ENCODE assay signal across 8 cellular contexts in the genomic region with DNA sequence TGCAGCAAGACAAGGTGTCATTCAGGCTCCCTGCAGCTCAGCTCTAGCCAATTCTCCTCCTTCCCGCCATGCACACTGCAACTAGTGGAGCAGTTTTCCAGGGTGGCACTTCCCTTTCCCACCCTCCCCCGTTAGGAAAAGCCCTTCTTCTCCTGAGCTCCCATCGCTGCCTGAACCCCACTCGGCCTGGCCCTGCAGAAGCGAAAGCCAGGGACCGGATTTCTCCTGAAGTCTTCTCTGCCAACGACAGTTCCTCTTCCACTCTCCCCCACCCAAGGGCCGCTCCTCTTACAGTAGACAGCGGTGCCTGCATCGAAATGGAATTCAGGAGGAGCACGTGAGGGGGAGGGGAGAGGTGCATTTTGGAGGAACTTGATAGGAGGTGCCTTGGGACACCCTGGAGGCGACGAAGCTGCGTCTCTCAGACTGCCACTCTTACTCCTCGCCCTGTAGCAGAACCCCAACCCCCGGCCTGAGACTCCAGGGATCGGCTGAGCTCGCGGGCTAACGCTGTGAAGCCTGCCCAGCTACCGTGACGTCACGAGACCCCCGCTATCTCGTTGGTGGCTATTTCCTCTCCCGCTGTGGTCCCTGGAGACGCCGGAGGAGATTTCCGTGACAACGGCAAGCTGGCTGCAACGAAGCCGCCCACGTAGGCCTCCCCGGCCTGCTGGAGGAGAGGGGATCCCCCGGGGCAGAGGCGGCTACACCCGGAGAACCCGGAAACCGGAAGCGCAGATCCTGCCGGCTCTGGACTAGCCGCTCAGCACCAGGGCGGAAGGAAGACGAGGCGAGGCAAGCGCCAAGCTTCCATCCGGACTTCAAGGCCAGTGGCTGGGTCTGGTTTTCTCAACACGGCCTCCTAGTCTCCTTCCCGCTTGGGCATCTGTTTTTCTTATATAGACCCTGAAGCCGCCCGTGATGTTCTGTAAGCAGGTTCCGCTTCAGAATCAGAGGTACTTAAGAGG.
DNase-seq lines count a peak whose midpoint lies in the region; ATAC-seq and TF ChIP-seq lines count a peak whose summit lies in the region.

No MANE protein-coding gene starts in this region.

- TF ChIP-seq CTCF in choroid plexus epithelial cell (conservative IDR thresholded peaks at IDR 0.05; ENCODE audit: low read depth, low read length): no peak

- H3K27ac Mint-ChIP-seq in activated CD4-positive, alpha-beta T cell treated with anti-CD3 and anti-CD28 coated beads for 36 hours: peak overlapping the region; percentile 93

- no peaks in the 10 kb centered on the region for H3K36me3 Mint-ChIP-seq in activated CD4-positive, alpha-beta T cell treated with anti-CD3 and anti-CD28 coated beads for 36 hours (ENCODE audit: low read depth)

- POLR2A ChIA-PET in activated CD4-positive, alpha-beta T cell treated with anti-CD3 and anti-CD28 coated beads for 36 hours (lab: Charles Lee): interaction anchor here (0.7 to 1.1 kb wide), 3 partner anchors 9 to 110 kb away, joined by 3 to 4 read pairs (median 3); partner anchors contain the start of gene RALA

- peak overlapping the region; percentile 68 for H3K4me3 ChIP-seq in choroid plexus epithelial cell (ENCODE audit: low read depth, low read length)

- peak overlapping the region; percentile 88 for H3K4me3 Mint-ChIP-seq in activated CD4-positive, alpha-beta T cell treated with anti-CD3 and anti-CD28 coated beads for 36 hours

- DNase-seq in Ammon's horn (ENCODE audit: low spot score) (peak; percentile 98), GM19238 (ENCODE audit: insufficient read length, low spot score) (peak; percentile 86), NCI-H510A (lab: John Stamatoyannopoulos, UW) (peak; percentile 80), choroid plexus epithelial cell (ENCODE audit: low read depth) (peak; percentile 97), kidney tubule cell (ENCODE audit: low spot score) (peak; percentile 99)
- DNase-seq in activated CD4-positive, alpha-beta T cell treated with anti-CD3 and anti-CD28 coated beads for 36 hours: peak; percentile 99
- DNase-seq in stimulated activated CD4-positive, alpha-beta T cell treated with anti-CD3 and anti-CD28 coated beads, Interleukin-1b, Interleukin-23, amount 100 ng/mL, for 1 hour (ENCODE audit: low read depth in 2 of 2): peak; percentile 85 to 96

- CTCF ChIA-PET in activated CD4-positive, alpha-beta T cell treated with anti-CD3 and anti-CD28 coated beads for 36 hours (lab: Charles Lee): interaction anchor here (0.7 to 20.6 kb wide), 10 partner anchors 8 to 215 kb away, joined by 3 to 388 read pairs (median 4); no protein-coding TSS in a partner anchor

- peak; percentile 97 for ATAC-seq in HG03439 (IDR thresholded peaks at IDR 0.05; ENCODE audit: unreplicated experiment)
- peak; percentile 93 for ATAC-seq in activated CD4-positive, alpha-beta T cell treated with anti-CD3 and anti-CD28 coated beads for 36 hours

- no peaks in the 10 kb centered on the region for H3K9me3 Mint-ChIP-seq in activated CD4-positive, alpha-beta T cell treated with anti-CD3 and anti-CD28 coated beads for 36 hours (ENCODE audit: low read depth)

- H3K27me3 Mint-ChIP-seq in activated CD4-positive, alpha-beta T cell treated with anti-CD3 and anti-CD28 coated beads for 36 hours: no peaks in the 10 kb centered on the region

- intact Hi-C loops in activated CD4-positive, alpha-beta T cell treated with anti-CD3 and anti-CD28 coated beads for 36 hours (cut with DNase I, micrococcal nuclease): loop anchor here (1.0 to 10.0 kb wide), 9 partner anchors 36 to 1558 kb away; partner anchors contain the start of genes RALA (in 2 of the 2), CDK13 (in 1 of the 2), MPLKIP (in 1 of the 2) and STARD3NL (in 1 of the 2)

- H3K4me1 Mint-ChIP-seq in activated CD4-positive, alpha-beta T cell treated with anti-CD3 and anti-CD28 coated beads for 36 hours: peaks cover 31% of the 10 kb centered on the region

Comparison
In these comparisons a context has a peak if more than half of its experiments do, and no peak if none do; other contexts are left out.
1. Peak in every context shown above with its lines: DNase-seq, ATAC-seq and H3K4me3 ChIP-seq.